Comparison of ENCODE assay signal across 8 cellular contexts in the genomic region with DNA sequence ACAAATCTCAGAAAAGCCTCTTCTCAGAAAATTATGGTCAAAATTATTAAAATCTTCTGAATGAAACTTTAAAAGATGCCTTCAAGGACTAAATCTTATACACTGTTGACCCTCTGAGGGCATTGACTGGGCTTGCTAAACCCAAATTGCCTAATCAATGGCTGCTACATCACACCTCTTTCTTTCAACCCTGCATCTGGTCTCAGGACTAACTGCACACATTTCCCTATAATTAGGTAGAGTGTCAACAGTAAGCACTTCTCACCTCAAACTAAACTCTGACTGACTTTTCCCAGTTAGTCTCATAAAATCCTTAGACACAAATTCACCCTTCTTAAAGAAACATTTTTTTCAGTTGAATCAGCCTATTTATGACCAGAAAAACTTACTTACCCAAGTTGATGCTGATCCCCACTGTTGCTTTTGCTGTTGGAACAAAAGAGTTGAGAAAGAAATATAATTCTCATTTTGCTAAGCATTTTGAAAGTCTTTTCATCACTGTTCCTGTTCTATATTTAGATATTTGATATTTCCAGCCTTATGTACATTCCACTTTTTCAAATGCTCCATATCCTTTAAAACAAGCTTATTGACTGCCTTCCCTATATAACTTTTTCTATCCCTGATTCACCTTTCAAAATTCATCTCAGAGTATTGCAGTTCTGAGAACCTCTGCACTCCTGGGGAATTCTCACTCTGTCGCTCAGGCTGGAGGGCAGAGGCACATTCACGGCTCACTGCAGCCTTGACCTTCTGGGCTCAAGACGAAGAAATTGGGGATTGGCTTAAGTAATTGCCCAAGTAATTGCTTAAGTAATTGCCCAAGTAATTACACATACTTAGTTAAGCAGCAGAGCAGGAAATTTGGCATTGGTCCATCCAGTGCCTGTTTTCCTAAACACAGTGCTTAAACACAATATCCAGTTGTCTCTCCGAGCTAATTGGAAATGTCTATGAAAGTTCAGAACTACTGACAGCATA. TPM values are rescaled to one million over a fixed set of nuclear protein-coding genes. Genes with fewer than 3 reads are reported as not detected.
A peak's percentile ranks its signal among the peaks of the same experiment; 100 is the strongest.
DNase-seq lines count a peak whose midpoint lies in the region; ATAC-seq, FAIRE-seq and TF ChIP-seq lines count a peak whose summit lies in the region.
"Not testable (repeated sequence)": the region's sequence is repeated elsewhere in the genome, so short reads cannot be mapped to it uniquely, and the experiment has no call there.

No MANE protein-coding gene starts in this region.

- H3K27me3 Mint-ChIP-seq in T-helper 17 cell; activated T-helper 1 cell treated with anti-CD3 and anti-CD28 coated beads, Interleukin-12 subunit alpha, Interleukin-12 subunit beta, Interleukin-2, Interleukin-4 antibody, amounts not matched to agents 30 ng/mL and 10 ng/mL and 1 ng/mL, durations not matched to agents 14 hours and 24 hours and 36 hours (ENCODE audit: insufficient read depth): not testable (repeated sequence)
- H3K27me3 Mint-ChIP-seq in nephron progenitor cell (ENCODE audit: low read depth, poor library complexity) (peaks cover 48% of the 10 kb centered on the region), type B pancreatic cell (peaks cover 19% of the 10 kb centered on the region)

- not testable (repeated sequence) for TF ChIP-seq CTCF in D721Med (IDR thresholded peaks at IDR 0.05; ENCODE audit: insufficient read depth, missing control alignments); nephron progenitor cell (IDR thresholded peaks at IDR 0.05); type B pancreatic cell (conservative IDR thresholded peaks at IDR 0.05)

- peak overlapping the region; percentile 93 for H3K27ac ChIP-seq in KOPT-K1 (ENCODE audit: low read depth, low read length, poor library complexity, severe bottlenecking)
- peak overlapping the region; percentile 94 for H3K27ac ChIP-seq in effector memory CD4-positive, alpha-beta T cell (ENCODE audit: insufficient read depth, low read length, poor library complexity, severe bottlenecking)

- not testable (repeated sequence) for DNase-seq in D721Med (ENCODE audit: insufficient read length, low spot score); T-helper 17 cell; activated T-helper 1 cell treated with anti-CD3 and anti-CD28 coated beads, Interleukin-12 subunit alpha, Interleukin-12 subunit beta, Interleukin-2, Interleukin-4 antibody, amounts not matched to agents 30 ng/mL and 10 ng/mL and 1 ng/mL, durations not matched to agents 14 hours and 24 hours and 36 hours (ENCODE audit: low spot score); effector memory CD4-positive, alpha-beta T cell; nephron progenitor cell; type B pancreatic cell (ENCODE audit: extremely low spot score, unreplicated experiment)
- DNase-seq in NCI-H82 (lab: John Stamatoyannopoulos, UW) = peak; percentile 10

- peak overlapping the region; percentile 60 for H3K4me3 Mint-ChIP-seq in T-helper 17 cell
- H3K4me3 Mint-ChIP-seq in activated T-helper 1 cell treated with anti-CD3 and anti-CD28 coated beads, Interleukin-12 subunit alpha, Interleukin-12 subunit beta, Interleukin-2, Interleukin-4 antibody, amounts not matched to agents 30 ng/mL and 10 ng/mL and 1 ng/mL, durations not matched to agents 14 hours and 24 hours and 36 hours = peak overlapping the region; percentile 13
- H3K4me3 Mint-ChIP-seq in nephron progenitor cell = peak overlapping the region; percentile 55
- peak overlapping the region; percentile 56 for H3K4me3 Mint-ChIP-seq in type B pancreatic cell

- not testable (repeated sequence) for H3K36me3 ChIP-seq in KOPT-K1 (ENCODE audit: insufficient read depth, low read length); effector memory CD4-positive, alpha-beta T cell (ENCODE audit: control insufficient read depth, insufficient read depth, low read length)

- H3K36me3 Mint-ChIP-seq in T-helper 17 cell (ENCODE audit: low read depth); activated T-helper 1 cell treated with anti-CD3 and anti-CD28 coated beads, Interleukin-12 subunit alpha, Interleukin-12 subunit beta, Interleukin-2, Interleukin-4 antibody, amounts not matched to agents 30 ng/mL and 10 ng/mL and 1 ng/mL, durations not matched to agents 14 hours and 24 hours and 36 hours (ENCODE audit: low read depth); nephron progenitor cell (ENCODE audit: low read depth); type B pancreatic cell: not testable (repeated sequence)

- peaks cover 46% of the 10 kb centered on the region for H3K4me1 Mint-ChIP-seq in T-helper 17 cell
- peaks cover 75% of the 10 kb centered on the region for H3K4me1 Mint-ChIP-seq in activated T-helper 1 cell treated with anti-CD3 and anti-CD28 coated beads, Interleukin-12 subunit alpha, Interleukin-12 subunit beta, Interleukin-2, Interleukin-4 antibody, amounts not matched to agents 30 ng/mL and 10 ng/mL and 1 ng/mL, durations not matched to agents 14 hours and 24 hours and 36 hours (ENCODE audit: low read depth)
- peaks cover 15% of the 10 kb centered on the region for H3K4me1 Mint-ChIP-seq in nephron progenitor cell
- H3K4me1 Mint-ChIP-seq in type B pancreatic cell (ENCODE audit: unreplicated experiment) = not testable (repeated sequence)

- intact Hi-C loops in activated T-helper 1 cell treated with anti-CD3 and anti-CD28 coated beads, Interleukin-12 subunit alpha, Interleukin-12 subunit beta, Interleukin-2, Interleukin-4 antibody, amounts not matched to agents 30 ng/mL and 10 ng/mL and 1 ng/mL, durations not matched to agents 14 hours and 24 hours and 36 hours (cut with micrococcal nuclease) = not testable (repeated sequence)

- peak; percentile 99 for FAIRE-seq in D721Med (lab: Jason Lieb, UNC)

- peak overlapping the region; percentile 97 for H3K27ac Mint-ChIP-seq in T-helper 17 cell
- not testable (repeated sequence) for H3K27ac Mint-ChIP-seq in activated T-helper 1 cell treated with anti-CD3 and anti-CD28 coated beads, Interleukin-12 subunit alpha, Interleukin-12 subunit beta, Interleukin-2, Interleukin-4 antibody, amounts not matched to agents 30 ng/mL and 10 ng/mL and 1 ng/mL, durations not matched to agents 14 hours and 24 hours and 36 hours; nephron progenitor cell; type B pancreatic cell

- peaks cover 31% of the 10 kb centered on the region for H3K4me1 ChIP-seq in effector memory CD4-positive, alpha-beta T cell (ENCODE audit: control insufficient read depth, insufficient read depth, low read length, poor library complexity, severe bottlenecking)

- H3K9me3 ChIP-seq in KOPT-K1 (ENCODE audit: insufficient read depth, low read length, poor library complexity, severe bottlenecking); T-helper 17 cell (ENCODE audit: control insufficient read depth, low read length, poor library complexity, severe bottlenecking); effector memory CD4-positive, alpha-beta T cell (ENCODE audit: control insufficient read depth, low read length): not testable (repeated sequence)

- not testable (repeated sequence) for ATAC-seq in T-helper 17 cell

- peaks cover 13% of the 10 kb centered on the region for H3K9me3 Mint-ChIP-seq in activated T-helper 1 cell treated with anti-CD3 and anti-CD28 coated beads, Interleukin-12 subunit alpha, Interleukin-12 subunit beta, Interleukin-2, Interleukin-4 antibody, amounts not matched to agents 30 ng/mL and 10 ng/mL and 1 ng/mL, durations not matched to agents 14 hours and 24 hours and 36 hours
- H3K9me3 Mint-ChIP-seq in nephron progenitor cell, type B pancreatic cell: not testable (repeated sequence)

- not testable (repeated sequence) for H3K27me3 ChIP-seq in effector memory CD4-positive, alpha-beta T cell (replicated peaks; ENCODE audit: control insufficient read depth, insufficient read depth, low read length, poor library complexity, severe bottlenecking)

- H3K4me3 ChIP-seq in effector memory CD4-positive, alpha-beta T cell (ENCODE audit: insufficient read depth, low read depth, low read length, poor library complexity, severe bottlenecking) = not testable (repeated sequence)

RNA-seq across cellular contexts. Expression of a gene that starts 1.8 kb away (rescaled TPM):
- total RNA-seq in T-helper 17 cell (100 to 1,000 TPM; 184 to 186 TPM), type B pancreatic cell (ENCODE audit: low replicate concordance) (12.2 and 26.8 TPM in 2 replicates)
- 80.6 and 81.8 TPM in 2 replicates for total RNA-seq in activated T-helper 1 cell treated with anti-CD3 and anti-CD28 coated beads, Interleukin-12 subunit alpha, Interleukin-12 subunit beta, Interleukin-2, Interleukin-4 antibody, amounts not matched to agents 30 ng/mL and 10 ng/mL and 1 ng/mL, durations not matched to agents 14 hours and 24 hours and 36 hours
